36 cellular contexts compared by ENCODE assay signal in the genomic region with DNA sequence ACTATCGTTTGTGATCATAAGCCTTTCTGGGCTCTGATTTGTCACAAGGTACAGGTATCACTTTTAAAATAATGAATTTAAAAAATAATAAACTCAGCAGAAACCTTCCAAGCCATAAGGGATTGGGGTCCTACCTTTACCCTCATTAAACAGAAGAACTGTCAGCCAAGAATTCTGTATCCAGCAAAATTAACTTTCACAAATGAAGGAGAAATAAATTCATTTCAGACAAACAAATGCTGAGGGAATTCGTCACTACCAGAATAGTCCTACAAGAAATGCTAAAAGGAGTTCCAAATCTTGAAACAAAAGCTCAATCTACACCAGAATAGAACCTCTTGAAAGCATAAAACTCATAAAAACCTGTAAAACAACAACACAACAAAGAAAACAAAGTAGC. TPM values are rescaled to one million over a fixed set of nuclear protein-coding genes. Genes with fewer than 3 reads are reported as not detected.
DNase-seq lines count a peak whose midpoint lies in the region; ATAC-seq, FAIRE-seq and TF ChIP-seq lines count a peak whose summit lies in the region.
"Had no signal": no experiment of that assay in that cellular context is flagged by ENCODE, and none has a peak within 500 bp of the region (broad histone marks: within the 10 kb centered on the region; RNA-seq: fewer than 3 reads in every experiment).

No MANE protein-coding gene starts in this region.

- TF ChIP-seq RAD21 in HepG2 (CRISPR knock-in tag; IDR thresholded peaks at IDR 0.05) = no peak

- DNase-seq in HepG2 (ENCODE audit: low spot score) (no peak), right lobe of liver (no peak), mesenchymal stem cell (no peak), spleen (no peak)
- DNase-seq: 8988T; ACHN; AML-193; BE2C; C1 segment of cervical spinal cord; Caco-2; Calu3; CD4-positive, alpha-beta memory T cell; CD4-positive, alpha-beta T cell; CD4-positive, CD25-positive, alpha-beta regulatory T cell; CD8-positive, alpha-beta memory T cell; CD8-positive, alpha-beta T cell; COR-L47; DMS 273 treated with DMSO at 0.1 percent for 48 hours; DMS153; DMS53; DMS79; DMS79 treated with DMSO at 0.1 percent for 48 hours; DND-41; EL had no signal

- FAIRE-seq in HepG2 (lab: Jason Lieb, UNC) = no peak
- FAIRE-seq: A204.1, A549, D721Med had no signal

- ATAC-seq in HepG2 (no peak), right lobe of liver (no peak), SK-N-SH treated with all-trans-retinoic acid at 6 μM for 48 hours (no peak)
- ATAC-seq: A549; CD8-positive, alpha-beta T cell had no signal

- no peak overlapping the region for H2BK15ac ChIP-seq in mesenchymal stem cell (ENCODE audit: low read depth, poor library complexity, severe bottlenecking)

- TF ChIP-seq CTCF in HepG2 (CRISPR knock-in tag; IDR thresholded peaks at IDR 0.05) (no peak), right lobe of liver (IDR thresholded peaks at IDR 0.05) (no peak), HEK293 (tag by site-specific recombination; IDR thresholded peaks at IDR 0.05) (no peak), spleen (IDR thresholded peaks at IDR 0.05 in 8 of 11, conservative IDR thresholded peaks at IDR 0.05 in 3 of 11) (no peak)

- no peak overlapping the region for H2AK5ac ChIP-seq in mesenchymal stem cell (ENCODE audit: low read length, severe bottlenecking)

- BruUV-seq in HepG2 (replicated peaks; lab: Mats Ljungman, UMichigan) = no TSS peak

- peak overlapping the region; percentile 44 for H2BK5ac ChIP-seq in mesenchymal stem cell (ENCODE audit: low read depth, low read length, poor library complexity, severe bottlenecking)

- H3K23ac ChIP-seq in mesenchymal stem cell (ENCODE audit: low read length in 2 of 2) = no peak overlapping the region

- no peak overlapping the region for H2BK120ac ChIP-seq in mesenchymal stem cell (ENCODE audit: low read depth, low read length)

- no peak overlapping the region for H4K91ac ChIP-seq in mesenchymal stem cell (ENCODE audit: low read length)

- no peak overlapping the region for H2BK12ac ChIP-seq in mesenchymal stem cell (ENCODE audit: low read length in 2 of 2)

- TF ChIP-seq POLR2A in HepG2 (IDR thresholded peaks at IDR 0.05; ENCODE audit: insufficient read depth in 1 of 2, low read depth in 2 of 2, low read length in 2 of 2) (no peak), right lobe of liver (IDR thresholded peaks at IDR 0.05) (no peak), spleen (IDR thresholded peaks at IDR 0.05) (no peak)

- H3K27ac ChIP-seq in HepG2 (ENCODE audit: extremely low read length, insufficient read depth, low read length) = no peak overlapping the region
- H3K27ac ChIP-seq in right lobe of liver = no peak overlapping the region
- H3K27ac ChIP-seq in HEK293 (ENCODE audit: extremely low read depth, low read depth, low read length) = no peak overlapping the region
- H3K27ac ChIP-seq in mesenchymal stem cell (ENCODE audit: low read length, poor library complexity, severe bottlenecking) = no peak overlapping the region
- no peak overlapping the region for H3K27ac ChIP-seq in spleen
- H3K27ac ChIP-seq: 22Rv1; A549; BLaER1; BLaER1 treated with 17β-estradiol and CSF1 and Interleukin-3, amounts not matched to agents 10 nM and 100 nM; C4-2B had no signal

- no peak overlapping the region for H3K4ac ChIP-seq in mesenchymal stem cell (ENCODE audit: low read depth in 1 of 2, low read length in 2 of 2)

- 89% methylated on average over 2 of the region's 2 CpGs for WGBS in HepG2 (ENCODE audit: low lambda C conversion rate)
- 86% methylated on average over 2 of the region's 2 CpGs for WGBS in right lobe of liver (ENCODE audit: insufficient coverage, low coverage, low lambda C conversion rate, missing lambda C conversion rate)
- 70% methylated on average over 1 of the region's 2 CpGs for WGBS in mesenchymal stem cell
- WGBS in spleen, 5 donors = 43 to 80% (median 69%) methylated on average over 2 of the region's 2 CpGs

- H3K79me1 ChIP-seq in mesenchymal stem cell (replicated peaks; ENCODE audit: low read length, poor library complexity, severe bottlenecking) = no peaks in the 10 kb centered on the region

- no peak overlapping the region for H4K8ac ChIP-seq in mesenchymal stem cell (ENCODE audit: low read length)

- no peak overlapping the region for H3K4me3 ChIP-seq in HepG2 (replicated peaks in 1 of 3; ENCODE audit: insufficient read depth in 1 of 3, low read depth in 2 of 3, low read length in 3 of 3)
- no peak overlapping the region for H3K4me3 ChIP-seq in right lobe of liver
- H3K4me3 ChIP-seq in HEK293 (ENCODE audit: low read depth, low read length) = no peak overlapping the region
- H3K4me3 ChIP-seq in mesenchymal stem cell (ENCODE audit: insufficient read depth in 1 of 2, low read depth in 1 of 2, low read length in 2 of 2) = no peak overlapping the region
- no peak overlapping the region for H3K4me3 ChIP-seq in spleen
- H3K4me3 ChIP-seq: A549; BLaER1; BLaER1 treated with 17β-estradiol and CSF1 and Interleukin-3, amounts not matched to agents 10 nM and 100 nM had no signal

- no peak for TF ChIP-seq EP300 in HepG2 (IDR thresholded peaks at IDR 0.05; ENCODE audit: low read depth in 2 of 2, low read length in 2 of 2)
- no peak for TF ChIP-seq EP300 in HepG2 (CRISPR knock-in tag; IDR thresholded peaks at IDR 0.05; ENCODE audit: borderline replicate concordance)

- H3K14ac ChIP-seq in mesenchymal stem cell (ENCODE audit: low read length in 2 of 2) = no peak overlapping the region

- intact Hi-C loops in HepG2 (cut with micrococcal nuclease; ENCODE audit: unreplicated experiment) = no loop called here
- intact Hi-C loops in right lobe of liver (cut with DNase I) = no loop called here
- intact Hi-C loops in spleen (cut with DNase I; ENCODE audit: low total_unique reads) = no loop called here

- H2AFZ ChIP-seq in HepG2 (ENCODE audit: low read length) (no peak overlapping the region), mesenchymal stem cell (ENCODE audit: low read depth, low read length) (no peak overlapping the region)

- POLR2A ChIA-PET in HepG2 (lab: Yijun Ruan, JAX) (no interaction called here), HEK293 (lab: Yijun Ruan, JAX) (no interaction called here)

- H3K27me3 ChIP-seq in HepG2 (ENCODE audit: control insufficient read depth in 1 of 2, insufficient read depth in 2 of 2, low read length in 2 of 2) (no peaks in the 10 kb centered on the region), right lobe of liver (no peaks in the 10 kb centered on the region), mesenchymal stem cell (ENCODE audit: control insufficient read depth in 1 of 2, insufficient read depth in 1 of 2, low read length in 2 of 2) (no peaks in the 10 kb centered on the region), spleen (replicated peaks in 1 of 7) (no peaks in the 10 kb centered on the region)
- H3K27me3 ChIP-seq: BE2C; BLaER1; BLaER1 treated with 17β-estradiol and CSF1 and Interleukin-3, amounts not matched to agents 10 nM and 100 nM had no signal

- in situ Hi-C loops in HepG2 (cut with HindIII; ENCODE audit: extremely low pct_ligation_motif_present, low pct_unique_long_range_greater_than_20kb) = no loop called here

- peaks cover 63% of the 10 kb centered on the region for H3K79me2 ChIP-seq in HepG2 (ENCODE audit: insufficient read depth, low read length)

- H3K36me3 ChIP-seq in HepG2 (replicated peaks in 1 of 2; ENCODE audit: control insufficient read depth in 1 of 2, insufficient read depth in 2 of 2, low read length in 2 of 2) = no peaks in the 10 kb centered on the region; a peak in 1 of 5 replicates
- H3K36me3 ChIP-seq in right lobe of liver = no peaks in the 10 kb centered on the region
- H3K36me3 ChIP-seq in HEK293 (ENCODE audit: control insufficient read depth in 2 of 2, insufficient read depth in 1 of 2, low read length in 2 of 2) = no peaks in the 10 kb centered on the region
- no peaks in the 10 kb centered on the region for H3K36me3 ChIP-seq in mesenchymal stem cell (ENCODE audit: control insufficient read depth in 1 of 2, insufficient read depth in 2 of 2, low read depth in 1 of 2, low read length in 2 of 2)
- H3K36me3 ChIP-seq in spleen = peaks cover 0 to 11% (median 0%) of the 10 kb centered on the region in 6 donors
- H3K36me3 ChIP-seq: BE2C, BLaER1 had no signal

- H3K4me2 ChIP-seq in HepG2 (ENCODE audit: low read depth, low read length) (no peak overlapping the region), mesenchymal stem cell (ENCODE audit: low read length, poor library complexity, severe bottlenecking) (no peak overlapping the region)
- H3K4me2 ChIP-seq: A549; BLaER1; BLaER1 treated with 17β-estradiol and CSF1 and Interleukin-3, amounts not matched to agents 10 nM and 100 nM had no signal

- H3K4me1 ChIP-seq in HepG2 (ENCODE audit: insufficient read depth, low read length) (peaks cover 5% of the 10 kb centered on the region; the same call in 1 of the 2 replicates), right lobe of liver (no peaks in the 10 kb centered on the region), HEK293 (ENCODE audit: control insufficient read depth, insufficient read depth, low read length) (no peaks in the 10 kb centered on the region), mesenchymal stem cell (ENCODE audit: control insufficient read depth, insufficient read depth, low read depth, low read length) (no peaks in the 10 kb centered on the region), spleen (no peaks in the 10 kb centered on the region)
- H3K4me1 ChIP-seq: A549; BE2C; BLaER1; BLaER1 treated with 17β-estradiol and CSF1 and Interleukin-3, amounts not matched to agents 10 nM and 100 nM; Caco-2 had no signal

- H3K18ac ChIP-seq in mesenchymal stem cell (ENCODE audit: low read depth in 1 of 2, low read length in 2 of 2) = no peak overlapping the region

- H3K9ac ChIP-seq in HepG2 (ENCODE audit: insufficient read depth, low read depth, low read length) = no peak overlapping the region
- no peak overlapping the region for H3K9ac ChIP-seq in mesenchymal stem cell (ENCODE audit: low read length)
- H3K9ac ChIP-seq: BLaER1; BLaER1 treated with 17β-estradiol and CSF1 and Interleukin-3, amounts not matched to agents 10 nM and 100 nM had no signal

- H3K9me3 ChIP-seq in HepG2 (ENCODE audit: low read length) (peaks cover 21% of the 10 kb centered on the region), right lobe of liver (peaks cover 0 to 6% (median 0%) of the 10 kb centered on the region in 4 donors), HEK293 (ENCODE audit: control insufficient read depth, insufficient read depth, low read depth, low read length) (no peaks in the 10 kb centered on the region; the same call in 1 of the 2 replicates), mesenchymal stem cell (ENCODE audit: control insufficient read depth, low read length) (peaks cover 14% of the 10 kb centered on the region), spleen (peaks cover 8 to 87% (median 52%) of the 10 kb centered on the region in 8 donors)
- H3K9me3 ChIP-seq: A549, BE2C had no signal

- H4K20me1 ChIP-seq in HepG2 (ENCODE audit: insufficient read depth, low read length) = 0 out of 2 replicates have a peak, but pooled peaks cover 7% of the 10 kb centered on the region
- H4K20me1 ChIP-seq: BLaER1; BLaER1 treated with 17β-estradiol and CSF1 and Interleukin-3, amounts not matched to agents 10 nM and 100 nM had no signal

- CTCF ChIA-PET in HepG2 (lab: Yijun Ruan, JAX; ENCODE audit: low intra/inter-chr PET ratio, low total read pairs) (no interaction called here), HEK293 (lab: Yijun Ruan, JAX) (no interaction called here)

RNA-seq across cellular contexts. Expression of a gene that starts 25.7 kb away (rescaled TPM):
- total RNA-seq in HepG2 (2016; rRNA removed; fragmentation: Illumina TruSeq; extraction: Trizol) (12.8 and 13.3 TPM in 2 replicates), right lobe of liver (10 to 100 TPM in 4 of 6 experiments, 1 to 10 TPM in 2; 8.2 to 16.0 (median 11.3) TPM), spleen (10 to 100 TPM; 11.4 to 21.0 (median 13.4) TPM)
- total RNA-seq in HepG2 (2016; cell fraction: cytosol; rRNA removed; fragmentation: Illumina TruSeq; extraction: Trizol; ENCODE audit: low read depth) = 25.3 and 29.3 TPM in 2 replicates
- total RNA-seq in HepG2 (2016; cell fraction: insoluble cytoplasmic fraction; rRNA removed; fragmentation: Illumina TruSeq; extraction: Trizol) = 11.6 and 12.3 TPM in 2 replicates
- total RNA-seq in HepG2 (2016; cell fraction: membrane; rRNA removed; fragmentation: Illumina TruSeq; extraction: Trizol) = 18.9 and 22.5 TPM in 2 replicates
- total RNA-seq in HepG2 (2016; cell fraction: nucleus; rRNA removed; fragmentation: Illumina TruSeq; extraction: Trizol) = 23.9 and 26.7 TPM in 2 replicates
- polyA plus RNA-seq in HepG2 (2011; rRNA removed) (10.8 and 13.6 TPM in 2 replicates), spleen (1 to 10 TPM; 1.1 to 3.3 (median 2.1) TPM)
- 7.7 and 12.3 TPM in 2 replicates for polyA plus RNA-seq in HepG2 (2011; cell fraction: cytosol; rRNA removed)
- 16.7 and 22.6 TPM in 2 replicates for polyA plus RNA-seq in HepG2 (2011; cell fraction: nucleus; rRNA removed)
- 17.6 and 21.8 TPM in 2 replicates for polyA plus RNA-seq in HepG2 (2012)
- 1.4 and 1.5 TPM in 2 replicates for polyA plus RNA-seq in HepG2 (2016; cell fraction: cytosol; fragmentation: Illumina TruSeq; extraction: Trizol; ENCODE audit: low read depth)
- 9.6 and 10.1 TPM in 2 replicates for polyA plus RNA-seq in HepG2 (2016; cell fraction: insoluble cytoplasmic fraction; fragmentation: Illumina TruSeq; extraction: Trizol; ENCODE audit: low read depth)
- 3.7 TPM in 2 replicates for polyA plus RNA-seq in HepG2 (2016; cell fraction: membrane; fragmentation: Illumina TruSeq; extraction: Trizol; ENCODE audit: low read depth)
- polyA plus RNA-seq in HepG2 (2016; cell fraction: nucleus; fragmentation: Illumina TruSeq; extraction: Trizol; ENCODE audit: insufficient read depth, low read depth) = 9.3 and 9.7 TPM in 2 replicates
- 24.0 TPM in 1 of 2 replicates, not detected in the other for polyA minus RNA-seq in HepG2 (2011; rRNA and poly(A)+ RNA removed; ENCODE audit: low replicate concordance)
- 13.0 and 15.2 TPM in 2 replicates for polyA minus RNA-seq in HepG2 (2011; cell fraction: cytosol; rRNA and poly(A)+ RNA removed)
- polyA minus RNA-seq in HepG2 (2011; cell fraction: nucleus; rRNA and poly(A)+ RNA removed) = 98.6 and 130 TPM in 2 replicates
- polyA plus RNA-seq in mesenchymal stem cell (2013, experiment 1 of 2) = 0.07 TPM
- 0.21 TPM for polyA plus RNA-seq in mesenchymal stem cell (2013, experiment 2 of 2)
- total RNA-seq: A172, A673 had no signal
- polyA plus RNA-seq: BJ; CD4-positive, alpha-beta memory T cell; CD4-positive, CD25-positive, alpha-beta regulatory T cell had no signal
